ENCODE assay signal across 13 cellular contexts in the genomic region with DNA sequence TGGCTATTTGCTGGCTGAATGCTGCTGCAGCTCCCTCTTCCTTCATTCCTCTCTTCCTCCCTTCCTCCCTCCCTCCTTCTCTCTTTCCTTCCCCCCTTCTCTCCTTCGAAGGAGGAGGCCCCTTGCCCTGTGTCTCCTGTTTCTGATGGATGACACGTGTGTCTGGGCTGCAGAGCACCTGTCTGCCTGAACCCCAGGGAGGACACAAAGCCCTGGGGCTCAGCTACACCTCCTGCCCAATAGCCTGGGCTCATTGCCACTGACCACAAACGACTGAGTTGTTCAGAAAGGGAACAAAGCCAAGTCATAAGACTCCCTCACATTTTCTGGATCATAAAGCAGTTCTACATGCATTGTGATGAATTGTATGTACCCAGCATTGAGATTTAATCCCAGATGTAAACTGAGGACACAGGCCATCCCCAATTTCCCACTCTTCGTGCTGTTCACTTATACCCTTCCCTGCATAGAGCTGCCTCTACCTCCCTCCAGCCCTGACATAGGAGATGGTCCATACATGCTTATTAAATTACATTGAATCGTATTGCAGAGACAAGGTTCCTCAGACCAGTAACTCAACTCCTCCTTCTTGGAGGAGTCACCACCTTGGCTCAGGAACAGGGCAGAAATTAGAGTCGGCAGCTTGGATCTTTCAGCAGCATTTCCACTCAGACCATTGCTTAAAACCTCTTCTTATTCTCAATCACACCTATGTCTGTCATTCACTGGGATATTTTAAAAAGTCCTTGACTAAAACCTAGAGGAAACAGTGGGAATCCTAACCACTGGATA. TPM values are rescaled to one million over a fixed set of nuclear protein-coding genes. Genes with fewer than 3 reads are reported as not detected.
DNase-seq lines count a peak whose midpoint lies in the region; ATAC-seq and TF ChIP-seq lines count a peak whose summit lies in the region.
"Had no signal": no experiment of that assay in that cellular context is flagged by ENCODE, and none has a peak within 500 bp of the region (broad histone marks: within the 10 kb centered on the region; RNA-seq: fewer than 3 reads in every experiment).

No MANE protein-coding gene starts in this region.

- H3K4me1 ChIP-seq in mucosa of descending colon (ENCODE audit: low read depth) = no peaks in the 10 kb centered on the region
- no peaks in the 10 kb centered on the region for H3K4me1 ChIP-seq in mesendoderm (ENCODE audit: control insufficient read depth, low read depth, low read length)
- H3K4me1 ChIP-seq: parathyroid adenoma had no signal

- H3K27me3 ChIP-seq in mesendoderm (ENCODE audit: insufficient read depth, low read length, poor library complexity) = no peaks in the 10 kb centered on the region

- peak; percentile 80 for DNase-seq in GF-D8 (lab: John Stamatoyannopoulos, UW)
- DNase-seq in NCI-H2196 (lab: John Stamatoyannopoulos, UW; ENCODE audit: unreplicated experiment) = peak; percentile 92
- DNase-seq in choroid plexus epithelial cell (ENCODE audit: low read depth) = peak; percentile 74
- DNase-seq in mucosa of descending colon = peak in 2 of 3 donors; percentile 49 to 62
- DNase-seq in midbrain (lab: John Stamatoyannopoulos, UW) = no peak
- DNase-seq in mesendoderm = no peak
- no peak for DNase-seq in islet precursor cell
- DNase-seq: activated B cell treated with CpG ODN at 0.5 μM for 24 hours; activated naive CD8-positive, alpha-beta T cell treated with anti-CD3 and anti-CD28 coated beads for 36 hours; DND-41; NCI-H2171 treated with DMSO at 0.1 percent for 48 hours had no signal

- ATAC-seq in mucosa of descending colon (peak; percentile 83), HG03432 (IDR thresholded peaks at IDR 0.05; ENCODE audit: unreplicated experiment) (no peak)

- no CpG with 5 or more reads among the region's 6 CpGs for whole genome bisulfite sequencing in mesendoderm (ENCODE audit: extremely low coverage, insufficient coverage, low lambda C conversion rate)

- H3K9me3 ChIP-seq in mucosa of descending colon = no peaks in the 10 kb centered on the region

- no peaks in the 10 kb centered on the region for H3K79me1 ChIP-seq in mesendoderm (ENCODE audit: low read length)

- H3K4me3 ChIP-seq in choroid plexus epithelial cell (ENCODE audit: low read depth, low read length) (no peak overlapping the region), mucosa of descending colon (no peak overlapping the region), mesendoderm (ENCODE audit: low read length) (no peak overlapping the region)

- no peak overlapping the region for H2BK15ac ChIP-seq in mesendoderm (replicated peaks; ENCODE audit: low read depth)

- no peak overlapping the region for H3K23ac ChIP-seq in mesendoderm (ENCODE audit: low read length)

- H4K8ac ChIP-seq in mesendoderm (ENCODE audit: low read depth, low read length) = no peak overlapping the region

- H3K27ac ChIP-seq in mesendoderm (ENCODE audit: low read depth, low read length) = no peak overlapping the region
- H3K27ac ChIP-seq: parathyroid adenoma had no signal

- H3K4ac ChIP-seq in mesendoderm (ENCODE audit: low read depth, low read length) = no peak overlapping the region

- H3K79me2 ChIP-seq in mesendoderm (ENCODE audit: control insufficient read depth, insufficient read depth, low read length) = no peaks in the 10 kb centered on the region
- H3K79me2 ChIP-seq: parathyroid adenoma had no signal

- no peak overlapping the region for H3K18ac ChIP-seq in mesendoderm (ENCODE audit: low read length)

- H4K5ac ChIP-seq in mesendoderm (ENCODE audit: low read length) = no peak overlapping the region

- no peak overlapping the region for H2BK120ac ChIP-seq in mesendoderm (ENCODE audit: low read depth, low read length)

- no peak overlapping the region for H3K4me2 ChIP-seq in mesendoderm (ENCODE audit: low read length)

- H2AK5ac ChIP-seq in mesendoderm (ENCODE audit: low read length) = no peak overlapping the region

- intact Hi-C loops in mucosa of descending colon (cut with DNase I, micrococcal nuclease) = no loop called here

- no peak overlapping the region for H2BK5ac ChIP-seq in mesendoderm (ENCODE audit: low read length)

- no peak overlapping the region for H3K56ac ChIP-seq in mesendoderm (ENCODE audit: low read length)

- H3K36me3 ChIP-seq in mucosa of descending colon (ENCODE audit: low read depth) = no peaks in the 10 kb centered on the region
- H3K36me3 ChIP-seq in mesendoderm (ENCODE audit: control insufficient read depth, insufficient read depth, low read length) = no peaks in the 10 kb centered on the region

- no peak overlapping the region for H3K9ac ChIP-seq in mesendoderm (ENCODE audit: low read length)
- H3K9ac ChIP-seq: parathyroid adenoma had no signal

- TF ChIP-seq CTCF in choroid plexus epithelial cell (conservative IDR thresholded peaks at IDR 0.05; ENCODE audit: low read depth, low read length) (no peak), mucosa of descending colon (IDR thresholded peaks at IDR 0.05) (no peak)

RNA-seq across cellular contexts. Expression of a gene that starts 1.2 kb away (rescaled TPM):
- under 1 TPM in 1 of 3 donors, not detected in 2; 0.94 TPM for total RNA-seq in mucosa of descending colon
- not detected for polyA plus RNA-seq in mesendoderm (2013, experiment 1 of 2)
- not detected for polyA plus RNA-seq in mesendoderm (2013, experiment 2 of 2)
- total RNA-seq: activated B cell treated with CpG ODN at 0.5 μM for 24 hours; activated naive CD8-positive, alpha-beta T cell treated with anti-CD3 and anti-CD28 coated beads for 36 hours had no signal

RNA-seq across cellular contexts. Expression of a gene that starts 40.1 kb away (rescaled TPM):
- 10 to 100 TPM in 1 of 3 donors, 1 to 10 TPM in 2; 1.7 to 10.4 (median 5.1) TPM for total RNA-seq in mucosa of descending colon
- 12.0 TPM for polyA plus RNA-seq in mesendoderm (2013, experiment 1 of 2)
- polyA plus RNA-seq in mesendoderm (2013, experiment 2 of 2) = 12.9 TPM

Comparison
In these comparisons a context has a peak if more than half of its experiments do, and no peak if none do; other contexts are left out.
1. DNase-seq: peak in GF-D8 (single experiment), NCI-H2196 (single experiment), choroid plexus epithelial cell (single experiment) and mucosa of descending colon (2 of 3); none in midbrain (single experiment), mesendoderm (single experiment) and islet precursor cell (single experiment).